Comparison of ENCODE assay signal across 18 cellular contexts in the genomic region with DNA sequence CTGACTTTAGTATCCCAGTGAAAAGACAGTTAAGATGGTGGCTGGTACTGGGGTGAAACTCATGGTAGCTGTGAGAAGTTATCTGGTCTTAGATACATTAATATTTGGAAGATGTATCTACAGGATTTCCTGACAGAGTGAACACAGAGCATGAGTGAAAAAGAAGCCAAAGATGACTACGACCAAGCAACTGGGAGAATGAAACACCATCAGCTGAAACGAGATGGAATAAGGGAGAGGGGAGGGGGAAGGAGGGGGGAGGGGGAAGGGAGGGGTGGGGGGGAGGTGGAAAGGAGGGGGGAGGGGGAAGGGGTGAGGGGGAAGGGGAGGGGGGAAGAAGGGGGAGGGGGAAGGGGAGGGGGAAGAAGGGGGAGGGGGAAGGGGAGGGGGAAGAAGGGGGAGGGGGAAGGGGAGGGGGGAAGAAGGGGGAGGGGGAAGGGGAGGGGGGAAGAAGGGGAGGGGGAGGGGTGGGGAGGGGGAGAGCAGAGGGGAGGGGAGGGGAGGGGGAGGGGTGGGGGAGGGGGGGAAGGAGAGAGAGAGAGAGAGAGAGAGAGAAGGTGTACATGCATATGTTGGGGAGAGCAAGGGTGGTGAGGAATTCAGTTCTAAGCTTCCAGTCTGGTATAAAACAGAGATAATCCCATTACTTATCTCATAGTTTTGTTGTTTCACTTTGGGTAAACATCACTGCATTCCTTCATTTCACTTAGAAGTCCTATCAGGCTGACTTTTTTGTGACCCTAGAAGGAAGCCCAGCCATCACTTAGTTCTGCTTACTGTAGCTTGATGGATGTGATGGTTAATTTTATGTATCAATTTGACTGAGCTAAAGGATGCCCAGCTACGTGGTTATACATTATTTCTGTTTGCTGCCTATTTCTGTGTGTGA.
A peak's percentile ranks its signal among the peaks of the same experiment; 100 is the strongest.
DNase-seq lines count a peak whose midpoint lies in the region; ATAC-seq, FAIRE-seq and TF ChIP-seq lines count a peak whose summit lies in the region.
"Had no signal": no experiment of that assay in that cellular context is flagged by ENCODE, and none has a peak within 500 bp of the region (broad histone marks: within the 10 kb centered on the region; RNA-seq: fewer than 3 reads in every experiment).

No MANE protein-coding gene starts in this region.

- no peak overlapping the region for H3K18ac ChIP-seq in neuronal stem cell (ENCODE audit: low read length)

- H3F3A ChIP-seq in SK-N-SH (replicated peaks; ENCODE audit: insufficient read depth), result peaks cover 5% of the 10 kb centered on the region

- H3K14ac ChIP-seq in neuronal stem cell (ENCODE audit: low read length), result no peak overlapping the region

- H3K79me1 ChIP-seq in neuronal stem cell (ENCODE audit: low read depth, low read length), result peaks cover 2% of the 10 kb centered on the region

- H3K9ac ChIP-seq in SK-N-SH (no peak overlapping the region), neuronal stem cell (ENCODE audit: low read depth, low read length, poor library complexity) (no peak overlapping the region)
- H3K9ac ChIP-seq: KMS-11 had no signal

- no peak overlapping the region for H3K23ac ChIP-seq in neuronal stem cell (ENCODE audit: low read depth, low read length, poor library complexity)

- no peaks in the 10 kb centered on the region for H3K9me3 Mint-ChIP-seq in stimulated activated naive B cell treated with anti-CD40 and anti-IgM and Interleukin-4, amounts not matched to agents 10 μg/mL and 1 μg/mL and 100 μg/mL, for 72 hours

- peak in 1 of 2 experiments; percentile 62; a peak in 3 of 6 replicates for ATAC-seq in A549
- no peak for ATAC-seq in stimulated activated naive B cell treated with anti-CD40 and anti-IgM and Interleukin-4, amounts not matched to agents 10 μg/mL and 1 μg/mL and 100 μg/mL, for 72 hours (replicated peaks)
- ATAC-seq: pancreas had no signal

- no peak overlapping the region for H4K8ac ChIP-seq in neuronal stem cell (ENCODE audit: low read depth, low read length)

- no peak overlapping the region for H3K4me3 Mint-ChIP-seq in stimulated activated naive B cell treated with anti-CD40 and anti-IgM and Interleukin-4, amounts not matched to agents 10 μg/mL and 1 μg/mL and 100 μg/mL, for 72 hours

- H3K4me3 ChIP-seq in A549, result no peak overlapping the region
- H3K4me3 ChIP-seq in SK-N-SH (ENCODE audit: low read depth in 2 of 2, low read length in 1 of 2), result no peak overlapping the region
- H3K4me3 ChIP-seq in fibroblast of villous mesenchyme (ENCODE audit: low read depth, low read length), result no peak overlapping the region
- H3K4me3 ChIP-seq in neuronal stem cell (ENCODE audit: low read length in 2 of 2), result no peak overlapping the region
- H3K4me3 ChIP-seq: pancreas, spleen had no signal

- H3K9me3 ChIP-seq in A549 (no peaks in the 10 kb centered on the region), SK-N-SH (no peaks in the 10 kb centered on the region), neuronal stem cell (replicated peaks in 1 of 2; ENCODE audit: control insufficient read depth in 2 of 2, insufficient read depth in 1 of 2, low read depth in 1 of 2, low read length in 2 of 2) (no peaks in the 10 kb centered on the region)
- H3K9me3 ChIP-seq: pancreas, spleen had no signal

- peaks cover 30% of the 10 kb centered on the region for H3K79me2 ChIP-seq in SK-N-SH (ENCODE audit: insufficient read depth)

- no peak for FAIRE-seq in A549 (lab: Jason Lieb, UNC)
- FAIRE-seq: bronchial epithelial cell, frontal cortex, pancreas had no signal

- peaks cover 22 to 41% of the 10 kb centered on the region in 2 donors for H3K4me1 Mint-ChIP-seq in stimulated activated naive B cell treated with anti-CD40 and anti-IgM and Interleukin-4, amounts not matched to agents 10 μg/mL and 1 μg/mL and 100 μg/mL, for 72 hours

- peaks cover 57% of the 10 kb centered on the region for H4K20me1 ChIP-seq in SK-N-SH (ENCODE audit: insufficient read depth)

- no peak overlapping the region for H3K4ac ChIP-seq in neuronal stem cell (ENCODE audit: low read length)

- TF ChIP-seq EP300 in A549 (IDR thresholded peaks at IDR 0.05), result no peak
- no peak for TF ChIP-seq EP300 in SK-N-SH (IDR thresholded peaks at IDR 0.05; ENCODE audit: borderline replicate concordance in 1 of 2, low read depth in 1 of 2, low read length in 1 of 2)

- H2AFZ ChIP-seq in SK-N-SH (ENCODE audit: low read depth) (no peak overlapping the region), neuronal stem cell (ENCODE audit: low read length) (no peak overlapping the region)

- H3K27ac Mint-ChIP-seq in stimulated activated naive B cell treated with anti-CD40 and anti-IgM and Interleukin-4, amounts not matched to agents 10 μg/mL and 1 μg/mL and 100 μg/mL, for 72 hours, result no peak overlapping the region

- DNase-seq in A549 (ENCODE audit: low read depth in 1 of 2, low spot score in 1 of 2), result peak in 1 of 2 experiments; percentile 51
- peak; percentile 6 for DNase-seq in EL
- peak; percentile 46 for DNase-seq in SK-N-SH
- peak; percentile 49 for DNase-seq in fibroblast of villous mesenchyme (ENCODE audit: low read depth)
- DNase-seq in SHP77 treated with DMSO at 0.1 percent for 48 hours (lab: John Stamatoyannopoulos, UW), result no peak
- no peak for DNase-seq in neuronal stem cell (ENCODE audit: low spot score)
- DNase-seq in NCI-H510A (lab: John Stamatoyannopoulos, UW), result no peak
- DNase-seq in stimulated activated naive B cell treated with anti-CD40 and anti-IgM and Interleukin-4, amounts not matched to agents 10 μg/mL and 1 μg/mL and 100 μg/mL, for 72 hours, result no peak
- DNase-seq: activated CD4-positive, alpha-beta T cell treated with anti-CD3 and anti-CD28 coated beads, Interleukin-2, amount 50 U/mL, for 48 hours; AML-193; NCI-H187 treated with DMSO at 0.1 percent for 48 hours; NCI-H69; pancreas; spleen had no signal

- H3K27me3 ChIP-seq in SK-N-SH (ENCODE audit: insufficient read depth) (no peaks in the 10 kb centered on the region), neuronal stem cell (ENCODE audit: control insufficient read depth in 3 of 3, insufficient read depth in 3 of 3, low read depth in 1 of 3, low read length in 3 of 3) (no peaks in the 10 kb centered on the region)
- H3K27me3 ChIP-seq: pancreas, spleen had no signal

- no peaks in the 10 kb centered on the region for H3K9me2 ChIP-seq in SK-N-SH

- H3K36me3 Mint-ChIP-seq in stimulated activated naive B cell treated with anti-CD40 and anti-IgM and Interleukin-4, amounts not matched to agents 10 μg/mL and 1 μg/mL and 100 μg/mL, for 72 hours, result peaks cover 0 to 3% of the 10 kb centered on the region in 2 donors

- no peak overlapping the region for H4K91ac ChIP-seq in neuronal stem cell (ENCODE audit: low read depth, low read length, poor library complexity)

- no peak overlapping the region for H2AK5ac ChIP-seq in neuronal stem cell (ENCODE audit: low read depth, low read length)

- H2BK120ac ChIP-seq in neuronal stem cell (ENCODE audit: low read depth, low read length), result no peak overlapping the region

- 42% methylated on average over 3 of the region's 3 CpGs for WGBS in A549 (ENCODE audit: missing lambda C conversion rate)
- WGBS in SK-N-SH (ENCODE audit: low lambda C conversion rate), result 58% methylated on average over 3 of the region's 3 CpGs
- no CpG with 5 or more reads among the region's 3 CpGs for WGBS in neuronal stem cell (ENCODE audit: extremely low coverage in 2 of 2, insufficient read length in 2 of 2, insufficient replicate concordance in 1 of 2), 2 donors

- peaks cover 37% of the 10 kb centered on the region for H3K4me1 ChIP-seq in A549
- peaks cover 0 to 9% of the 10 kb centered on the region in 2 experiments; a peak in 3 of 4 replicates for H3K4me1 ChIP-seq in SK-N-SH (ENCODE audit: control insufficient read depth in 1 of 2, insufficient read depth in 2 of 2, low read depth in 1 of 2, low read length in 1 of 2)
- H3K4me1 ChIP-seq in neuronal stem cell (ENCODE audit: control insufficient read depth in 2 of 2, insufficient read depth in 1 of 2, low read depth in 1 of 2, low read length in 2 of 2), result peaks cover 5% of the 10 kb centered on the region in 2 donors

- no peak overlapping the region for H2BK12ac ChIP-seq in neuronal stem cell (ENCODE audit: low read length)

- no peak overlapping the region for H2BK5ac ChIP-seq in neuronal stem cell (ENCODE audit: low read length)

- H3K27me3 Mint-ChIP-seq in stimulated activated naive B cell treated with anti-CD40 and anti-IgM and Interleukin-4, amounts not matched to agents 10 μg/mL and 1 μg/mL and 100 μg/mL, for 72 hours, result no peaks in the 10 kb centered on the region

- H3K36me3 ChIP-seq in SK-N-SH (replicated peaks in 1 of 2; ENCODE audit: control insufficient read depth in 1 of 2, insufficient read depth in 2 of 2, low read length in 1 of 2) (no peaks in the 10 kb centered on the region), neuronal stem cell (replicated peaks in 1 of 2; ENCODE audit: control insufficient read depth in 2 of 2, insufficient read depth in 2 of 2, low read length in 2 of 2) (peaks cover 0 to 2% of the 10 kb centered on the region in 2 donors)
- H3K36me3 ChIP-seq: pancreas, spleen had no signal

- POLR2A ChIA-PET in A549 (lab: Yijun Ruan, JAX), result no interaction called here
- POLR2A ChIA-PET in SK-N-SH (lab: Yijun Ruan, JAX), result no interaction called here

- H3K4me2 ChIP-seq in A549 (peak overlapping the region; percentile 54; the same call in 2 of the 3 replicates), SK-N-SH (no peak overlapping the region), neuronal stem cell (ENCODE audit: insufficient read depth, low read length, poor library complexity, severe bottlenecking) (no peak overlapping the region)
- H3K4me2 ChIP-seq: KMS-11 had no signal

- no peak for TF ChIP-seq RAD21 in A549 (conservative IDR thresholded peaks at IDR 0.05 in 1 of 2, IDR thresholded peaks at IDR 0.05 in 1 of 2)
- TF ChIP-seq RAD21 in SK-N-SH (IDR thresholded peaks at IDR 0.05; ENCODE audit: low read length), result no peak

- no peak for TF ChIP-seq POLR2A in A549 (IDR thresholded peaks at IDR 0.05; ENCODE audit: low read length)

- no peak overlapping the region for H2BK15ac ChIP-seq in neuronal stem cell (ENCODE audit: low read length)

- TF ChIP-seq CTCF in A549 (IDR thresholded peaks at IDR 0.05), result no peak
- no peak for TF ChIP-seq CTCF in SK-N-SH (IDR thresholded peaks at IDR 0.05)
- TF ChIP-seq CTCF in fibroblast of villous mesenchyme (IDR thresholded peaks at IDR 0.05; ENCODE audit: insufficient read depth, low read depth, low read length), result no peak

- H3K27ac ChIP-seq in A549 (0 out of 6 replicates have a peak overlapping the region, but pooled peaks of 1 of the 2 experiments have one; percentile 1), SK-N-SH (ENCODE audit: low read depth in 2 of 2, low read length in 1 of 2) (0 out of 4 replicates have a peak overlapping the region, but pooled peaks of 1 of the 2 experiments have one; percentile 3), neuronal stem cell (replicated peaks; ENCODE audit: low read length) (no peak overlapping the region)
- H3K27ac ChIP-seq: KMS-11, RWPE1 had no signal

- CTCF ChIA-PET in A549 (lab: Yijun Ruan, JAX), result no interaction called here
- CTCF ChIA-PET in SK-N-SH (lab: Yijun Ruan, JAX), result no interaction called here

TF ChIP-seq in A549, 52 proteins besides CTCF, POLR2A, EP300 and RAD21:
- no peak for TF ChIP-seq JUNB (IDR thresholded peaks at IDR 0.05)
- no peak for TF ChIP-seq HEYL (CRISPR knock-in tag; IDR thresholded peaks at IDR 0.05)
- TF ChIP-seq RNF2 (IDR thresholded peaks at IDR 0.05; ENCODE audit: borderline replicate concordance, low read depth), result no peak

Comparison
In these comparisons a context has a peak if more than half of its experiments do, and no peak if none do; other contexts are left out.
1. DNase-seq: peak in EL (single experiment), SK-N-SH (single experiment) and fibroblast of villous mesenchyme (single experiment); none in SHP77 treated with DMSO at 0.1 percent for 48 hours (single experiment), neuronal stem cell (single experiment), NCI-H510A (single experiment) and stimulated activated naive B cell treated with anti-CD40 and anti-IgM and Interleukin-4, amounts not matched to agents 10 μg/mL and 1 μg/mL and 100 μg/mL, for 72 hours (single experiment).